In genomic region chr1:181354865-181355264, GRCh38 we compare ENCODE assay signal across 25 cellular contexts.
"Had no signal": no experiment of that assay in that cellular context is flagged by ENCODE, and none has a peak within 500 bp of the region (broad histone marks: within the 10 kb centered on the region; RNA-seq: fewer than 3 reads in every experiment).

No MANE protein-coding gene starts in this region.

- H3K36me3 Mint-ChIP-seq: memory B cell; naive B cell; natural killer cell treated with Interleukin-12 subunit alpha and Interleukin-12 subunit beta and Interleukin-15 and Interleukin-18, amount 100 ng/mL, for 72 hours had no signal

- H3K4me3 Mint-ChIP-seq: memory B cell; naive B cell; natural killer cell treated with Interleukin-12 subunit alpha and Interleukin-12 subunit beta and Interleukin-15 and Interleukin-18, amount 100 ng/mL, for 72 hours; neural crest cell; stimulated activated naive CD8-positive, alpha-beta T cell treated with anti-CD3 and anti-CD28 coated beads, Interleukin-15, amount 100 ng/mL, for 72 hours had no signal

- H3K9me3 Mint-ChIP-seq: memory B cell; natural killer cell treated with Interleukin-12 subunit alpha and Interleukin-12 subunit beta and Interleukin-15 and Interleukin-18, amount 100 ng/mL, for 72 hours; neural crest cell; stimulated activated naive CD8-positive, alpha-beta T cell treated with anti-CD3 and anti-CD28 coated beads, Interleukin-15, amount 100 ng/mL, for 72 hours had no signal

- H3K4me1 Mint-ChIP-seq: memory B cell; naive B cell; neural crest cell; stimulated activated naive CD8-positive, alpha-beta T cell treated with anti-CD3 and anti-CD28 coated beads, Interleukin-15, amount 100 ng/mL, for 72 hours had no signal

- H3K4me3 ChIP-seq: dorsolateral prefrontal cortex, gastrocnemius medialis, lower lobe of right lung, mucosa of descending colon, right atrium auricular region, smooth muscle cell, suprapubic skin, transverse colon, upper lobe of right lung had no signal

- DNase-seq: dorsolateral prefrontal cortex; effector CD4-positive, alpha-beta T cell; foreskin fibroblast; gastrocnemius medialis; left ventricle myocardium superior; lower lobe of right lung; mucosa of descending colon; naive B cell; stimulated activated CD4-positive, alpha-beta T cell treated with anti-CD3 and anti-CD28 coated beads, Interleukin-12 subunit alpha, Interleukin-12 subunit beta, amount 100 ng/mL, for 4 hours; stimulated activated CD4-positive, alpha-beta T cell treated with anti-CD3 and anti-CD28 coated beads, Interleukin-1b, Interleukin-23, amount 100 ng/mL, for 48 hours; stimulated activated CD4-positive, alpha-beta T cell treated with anti-CD3 and anti-CD28 coated beads, Interleukin-4, amount 100 ng/mL, for 1 hour; stimulated activated CD8-positive, alpha-beta memory T cell treated with anti-CD3 and anti-CD28 coated beads, Interleukin-4, amount 100 ng/mL, for 48 hours; stimulated activated naive CD4-positive, alpha-beta T cell; stimulated activated naive CD8-positive, alpha-beta T cell treated with anti-CD3 and anti-CD28 coated beads, Interleukin-15, amount 100 ng/mL, for 72 hours; transverse colon; upper lobe of right lung had no signal

- H3K27me3 Mint-ChIP-seq: stimulated activated naive CD8-positive, alpha-beta T cell treated with anti-CD3 and anti-CD28 coated beads, Interleukin-15, amount 100 ng/mL, for 72 hours had no signal

- H3K27ac Mint-ChIP-seq: memory B cell; naive B cell; natural killer cell treated with Interleukin-12 subunit alpha and Interleukin-12 subunit beta and Interleukin-15 and Interleukin-18, amount 100 ng/mL, for 72 hours; progenitor cell of endocrine pancreas; stimulated activated naive CD8-positive, alpha-beta T cell treated with anti-CD3 and anti-CD28 coated beads, Interleukin-15, amount 100 ng/mL, for 72 hours had no signal

- ATAC-seq: esophagus mucosa; gastrocnemius medialis; left ventricle myocardium superior; lower lobe of right lung; mucosa of descending colon; natural killer cell treated with Interleukin-12 subunit alpha and Interleukin-12 subunit beta and Interleukin-15 and Interleukin-18, amount 100 ng/mL, for 72 hours; sciatic nerve; stimulated activated naive CD8-positive, alpha-beta T cell treated with anti-CD3 and anti-CD28 coated beads, Interleukin-15, amount 100 ng/mL, for 72 hours; upper lobe of right lung had no signal
